ENCODE assay signal across 8 cellular contexts in the genomic region with DNA sequence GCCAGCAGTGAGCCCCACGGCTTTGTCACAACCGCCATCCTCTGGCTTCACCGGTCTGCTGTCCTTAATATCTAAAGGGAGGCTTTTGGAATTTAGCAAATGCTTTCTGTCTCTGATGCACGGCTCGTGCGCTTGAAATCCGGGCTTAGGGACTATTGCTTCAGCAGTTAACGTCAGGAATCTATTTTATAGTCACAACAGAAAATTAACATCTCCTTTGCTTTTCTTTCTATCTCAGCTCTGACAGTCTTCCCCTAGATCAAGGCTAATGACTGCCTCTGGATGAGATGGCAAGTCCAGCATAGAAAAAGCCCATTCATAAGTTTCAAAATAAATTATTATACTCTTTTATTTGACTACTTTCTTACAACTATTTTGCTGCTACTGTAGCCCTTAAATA.
"Had no signal": no experiment of that assay in that cellular context is flagged by ENCODE, and none has a peak within 500 bp of the region (broad histone marks: within the 10 kb centered on the region; RNA-seq: fewer than 3 reads in every experiment).

No MANE protein-coding gene starts in this region.

- H3K9ac ChIP-seq: KMS-11 had no signal

- H3K36me3 Mint-ChIP-seq: IgD-negative memory B cell had no signal

- H3K4me2 ChIP-seq: KMS-11 had no signal

- H3K27ac Mint-ChIP-seq: IgD-negative memory B cell had no signal

- ATAC-seq: HepG2, K562 had no signal

- H3K27ac ChIP-seq: HL-60, KMS-11 had no signal

- H3K4me3 Mint-ChIP-seq: IgD-negative memory B cell had no signal

- DNase-seq: IMR-90, KBM-7, KG1 had no signal

- H3K4me3 ChIP-seq: K562 had no signal

- H3K4me1 Mint-ChIP-seq: IgD-negative memory B cell had no signal

- H3K27me3 Mint-ChIP-seq: IgD-negative memory B cell had no signal
